In the genomic region with DNA sequence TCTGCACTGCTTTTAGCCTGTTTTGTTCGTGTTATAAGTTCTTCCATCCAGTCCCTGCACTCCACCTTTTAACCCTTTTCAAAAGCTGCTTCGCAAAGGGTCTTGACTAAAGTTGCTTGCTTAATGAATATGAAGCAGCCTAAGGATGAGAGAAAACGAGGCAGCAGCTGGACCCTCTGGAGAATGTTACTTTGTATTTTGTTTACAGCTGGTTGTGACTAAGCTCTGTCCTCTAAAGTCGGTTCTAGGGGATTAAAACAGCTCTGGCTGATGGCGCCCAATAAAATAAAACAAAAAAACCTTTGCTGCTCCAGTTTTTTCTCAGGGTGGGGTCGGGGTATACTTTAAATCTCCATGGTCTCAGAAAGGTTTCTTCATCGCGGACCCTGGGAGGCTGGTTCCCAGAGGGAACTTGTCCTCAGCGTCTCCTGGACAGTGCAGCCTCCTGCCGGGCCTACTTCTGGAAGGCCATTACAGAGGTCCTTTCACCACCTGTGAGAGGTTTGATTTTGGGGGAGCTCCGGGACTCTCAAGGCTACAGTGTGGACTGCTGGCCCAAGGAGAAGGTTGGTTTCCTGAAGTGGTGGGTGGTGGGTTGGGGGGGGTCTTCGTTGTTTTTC, we compare ENCODE assay signal across 1 cellular context.
TF ChIP-seq lines count a peak whose summit lies in the region.

No MANE protein-coding gene starts in this region.

TF ChIP-seq in K562, 482 proteins besides CTCF, POLR2A, EP300 and RAD21 (continued from another document):
- no peak for TF ChIP-seq ZBTB40 (IDR thresholded peaks at IDR 0.05)
- no peak for TF ChIP-seq ZBTB40 (CRISPR knock-in tag; IDR thresholded peaks at IDR 0.05)
- peak; percentile 2; the same call in 1 of the 2 replicates for TF ChIP-seq PML (IDR thresholded peaks at IDR 0.05; ENCODE audit: low read length)
- TF ChIP-seq ZNF184 (CRISPR knock-in tag; IDR thresholded peaks at IDR 0.05), result no peak
TF ChIP-seq in K562: peak in this region for 18.
